In the genomic region with DNA sequence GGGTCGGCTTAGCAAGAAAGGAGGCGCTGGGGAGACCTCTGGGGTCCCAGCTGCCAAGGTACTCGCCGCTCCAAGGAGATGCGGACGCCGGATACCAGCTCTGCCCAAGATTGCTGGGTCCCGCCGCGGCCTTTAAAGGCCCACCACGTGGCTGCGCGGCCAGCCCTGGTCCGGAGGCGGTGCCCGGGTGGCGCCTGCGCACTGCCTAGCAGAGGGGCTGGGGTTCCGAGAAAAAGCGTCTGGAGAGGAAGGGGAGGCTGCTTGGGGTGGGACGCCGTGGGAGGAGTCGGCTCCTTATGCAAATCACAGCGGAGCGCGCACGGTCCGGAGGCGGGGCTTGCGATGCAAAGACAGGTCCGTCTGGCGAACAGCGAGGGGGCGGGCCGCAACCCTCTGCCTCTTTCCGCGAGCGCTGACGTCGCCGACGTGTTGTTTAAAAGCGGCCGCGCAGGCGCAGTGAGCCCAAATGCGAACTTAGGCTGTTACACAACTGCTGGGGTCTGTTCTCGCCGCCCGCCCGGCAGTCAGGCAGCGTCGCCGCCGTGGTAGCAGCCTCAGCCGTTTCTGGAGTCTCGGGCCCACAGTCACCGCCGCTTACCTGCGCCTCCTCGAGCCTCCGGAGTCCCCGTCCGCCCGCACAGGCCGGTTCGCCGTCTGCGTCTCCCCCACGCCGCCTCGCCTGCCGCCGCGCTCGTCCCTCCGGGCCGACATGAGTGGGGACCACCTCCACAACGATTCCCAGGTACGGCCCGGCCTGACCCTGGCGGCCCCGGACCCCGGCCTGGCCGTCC, we compare ENCODE assay signal across 8 cellular contexts. TPM values are rescaled to one million over a fixed set of nuclear protein-coding genes. Genes with fewer than 3 reads are reported as not detected.
DNase-seq lines count a peak whose midpoint lies in the region; FAIRE-seq and TF ChIP-seq lines count a peak whose summit lies in the region.

A gene (plus strand): TSS at position 464 of the 791 bp plus-strand sequence. CDS start 246 bp downstream, at position 710.

- peaks cover 17% of the 10 kb centered on the region for H3K36me3 Mint-ChIP-seq in activated naive CD4-positive, alpha-beta T cell treated with anti-CD3 and anti-CD28 coated beads for 36 hours (ENCODE audit: low read depth)

- no peak for TF ChIP-seq CTCF in HFF-Myc (IDR thresholded peaks at IDR 0.05; ENCODE audit: low read depth, low read length, missing control alignments)
- TF ChIP-seq CTCF in neutrophil (IDR thresholded peaks at IDR 0.05): no peak

- peaks cover 42% of the 10 kb centered on the region for H3K4me1 Mint-ChIP-seq in activated naive CD4-positive, alpha-beta T cell treated with anti-CD3 and anti-CD28 coated beads for 36 hours (ENCODE audit: low read depth)

- FAIRE-seq in frontal cortex (lab: Jason Lieb, UNC): peak; percentile 63

- no peaks in the 10 kb centered on the region for H3K9me3 Mint-ChIP-seq in activated naive CD4-positive, alpha-beta T cell treated with anti-CD3 and anti-CD28 coated beads for 36 hours

- H3K4me3 Mint-ChIP-seq in activated naive CD4-positive, alpha-beta T cell treated with anti-CD3 and anti-CD28 coated beads for 36 hours: peak within 1 kb of the TSS; percentile 86

- peak within 1 kb of the TSS; percentile 90 for H3K27ac Mint-ChIP-seq in activated naive CD4-positive, alpha-beta T cell treated with anti-CD3 and anti-CD28 coated beads for 36 hours

- peak within 1 kb of the TSS; percentile 94 for H3K27ac ChIP-seq in neutrophil
- peak within 1 kb of the TSS; percentile 90 for H3K27ac ChIP-seq in substantia nigra (ENCODE audit: low read depth, low read length, poor library complexity, severe bottlenecking)

- no peaks in the 10 kb centered on the region for H3K27me3 Mint-ChIP-seq in activated naive CD4-positive, alpha-beta T cell treated with anti-CD3 and anti-CD28 coated beads for 36 hours (ENCODE audit: low read depth)

- peak; percentile 100 for DNase-seq in GM03348 (ENCODE audit: low spot score)
- DNase-seq in HFF-Myc (ENCODE audit: extremely low read depth, low read depth): peak; percentile 99
- DNase-seq in NAMALWA (ENCODE audit: low spot score): peak; percentile 99
- DNase-seq in SK-N-DZ (ENCODE audit: low spot score): peak; percentile 100
- DNase-seq in activated naive CD4-positive, alpha-beta T cell treated with anti-CD3 and anti-CD28 coated beads for 36 hours: peak; percentile 100
- peak; percentile 100 for DNase-seq in frontal cortex (ENCODE audit: low spot score in 2 of 2)
- DNase-seq in substantia nigra (lab: John Stamatoyannopoulos, UW): peak; percentile 87 to 100 (median 100)

- no peaks in the 10 kb centered on the region for H3K9me3 ChIP-seq in neutrophil

- intact Hi-C loops in activated naive CD4-positive, alpha-beta T cell treated with anti-CD3 and anti-CD28 coated beads for 36 hours (cut with micrococcal nuclease): loop anchor here (1.0 to 5.0 kb wide), 7 partner anchors 20 to 289 kb away; a partner anchor contains a TSS

- peak within 1 kb of the TSS; percentile 80 for H3K4me3 ChIP-seq in HFF-Myc (replicated peaks; ENCODE audit: low read depth, low read length)
- H3K4me3 ChIP-seq in neutrophil (ENCODE audit: low read depth in 1 of 2, low read length in 1 of 2): peak within 1 kb of the TSS; percentile 85 to 94

- CTCF ChIA-PET in activated naive CD4-positive, alpha-beta T cell treated with anti-CD3 and anti-CD28 coated beads for 36 hours (lab: Charles Lee): interaction anchor here (1.2 kb wide), 1 partner anchor 37 kb away, joined by 3 read pairs; no protein-coding TSS in a partner anchor

- H3K4me1 ChIP-seq in neutrophil (ENCODE audit: control insufficient read depth in 1 of 2, insufficient read depth in 1 of 2, low read depth in 1 of 2, low read length in 1 of 2): peaks cover 37 to 44% of the 10 kb centered on the region in 2 experiments

- no peaks in the 10 kb centered on the region for H3K27me3 ChIP-seq in neutrophil

- H3K36me3 ChIP-seq in neutrophil: no peaks in the 10 kb centered on the region

RNA-seq across cellular contexts. Expression of the gene that starts here (rescaled TPM):
- polyA plus RNA-seq in SK-N-DZ (2014; cell fraction: cytosol; rRNA removed): 27.6 and 27.7 TPM in 2 replicates
- 27.3 and 45.7 TPM in 2 replicates for polyA plus RNA-seq in SK-N-DZ (2014; cell fraction: nucleus; rRNA removed)
- 10 to 100 TPM; 91.7 to 92.6 TPM for total RNA-seq in activated naive CD4-positive, alpha-beta T cell treated with anti-CD3 and anti-CD28 coated beads for 36 hours
- 26.5 TPM for total RNA-seq in frontal cortex

Comparison
In these comparisons a context has a peak if more than half of its experiments do, and no peak if none do; other contexts are left out.
1. Peak in every context shown above with its lines: DNase-seq, H3K4me3 ChIP-seq and H3K27ac ChIP-seq.